10 cellular contexts compared by ENCODE assay signal in genomic region chr6:111757342-111757741, GRCh38.
DNase-seq lines count a peak whose midpoint lies in the region; ATAC-seq and TF ChIP-seq lines count a peak whose summit lies in the region.
"Had no signal": no experiment of that assay in that cellular context is flagged by ENCODE, and none has a peak within 500 bp of the region (broad histone marks: within the 10 kb centered on the region; RNA-seq: fewer than 3 reads in every experiment).

No MANE protein-coding gene starts in this region.

- H3K4me1 ChIP-seq in transverse colon, result peaks cover 0 to 47% (median 15%) of the 10 kb centered on the region in 4 donors

- TF ChIP-seq CTCF in transverse colon (IDR thresholded peaks at IDR 0.05), result no peak

- DNase-seq in activated naive CD4-positive, alpha-beta T cell treated with anti-CD3 and anti-CD28 coated beads, Interleukin-2, amount 10 ng/mL, durations not matched to agents 7 days and 5 days, result no peak
- DNase-seq in activated naive CD4-positive, alpha-beta T cell (lab: John Stamatoyannopoulos, UW), result no peak
- DNase-seq in activated naive CD4-positive, alpha-beta T cell treated with anti-CD3 and anti-CD28 coated beads, Interleukin-2, amount 50 U/mL, for 72 hours (ENCODE audit: low spot score in 2 of 2), result no peak
- DNase-seq in immature natural killer cell (peak; percentile 50 to 67 (median 60)), transverse colon (no peak), hypothalamus (lab: John Stamatoyannopoulos, UW) (no peak), NCI-H187 (lab: John Stamatoyannopoulos, UW) (no peak)
- DNase-seq: NCI-H524 had no signal

- H3K27me3 ChIP-seq in transverse colon, result no peaks in the 10 kb centered on the region
- H3K27me3 ChIP-seq: right atrium auricular region had no signal

- peak in 1 of 2 donors; percentile 42 for ATAC-seq in activated naive CD4-positive, alpha-beta T cell treated with anti-CD3 and anti-CD28 coated beads, Interleukin-2, amount 50 U/mL, for 72 hours
- no peak for ATAC-seq in activated CD4-positive, CD25-positive, alpha-beta regulatory T cell treated with anti-CD3 and anti-CD28 coated beads, Interleukin-2, amount 50 U/mL, for 24 hours

- H3K4me1 Mint-ChIP-seq in activated naive CD4-positive, alpha-beta T cell treated with anti-CD3 and anti-CD28 coated beads, Interleukin-2, amount 10 ng/mL, durations not matched to agents 7 days and 5 days, result peaks cover 92% of the 10 kb centered on the region
- H3K4me1 Mint-ChIP-seq in immature natural killer cell, result peaks cover 96 to 100% of the 10 kb centered on the region in 2 donors

- H3K36me3 Mint-ChIP-seq in activated naive CD4-positive, alpha-beta T cell treated with anti-CD3 and anti-CD28 coated beads, Interleukin-2, amount 10 ng/mL, durations not matched to agents 7 days and 5 days, result peaks cover 57% of the 10 kb centered on the region
- H3K36me3 Mint-ChIP-seq in activated naive CD4-positive, alpha-beta T cell treated with anti-CD3 and anti-CD28 coated beads, Interleukin-2, amount 50 U/mL, for 72 hours, result peaks cover 66 to 68% of the 10 kb centered on the region in 2 donors
- peaks cover 12 to 33% (median 31%) of the 10 kb centered on the region in 3 donors for H3K36me3 Mint-ChIP-seq in immature natural killer cell

- H3K27me3 Mint-ChIP-seq in activated naive CD4-positive, alpha-beta T cell treated with anti-CD3 and anti-CD28 coated beads, Interleukin-2, amount 10 ng/mL, durations not matched to agents 7 days and 5 days, result no peaks in the 10 kb centered on the region
- peaks cover 35 to 59% (median 49%) of the 10 kb centered on the region in 3 donors for H3K27me3 Mint-ChIP-seq in immature natural killer cell (ENCODE audit: low read depth in 3 of 3)

- in situ Hi-C loops in transverse colon (cut with MboI; ENCODE audit: low pct_ligation_motif_present in 1 of 4, low pct_unique_long_range_greater_than_20kb in 1 of 4, low sequenced_read_pairs in 3 of 4), result no loop called here

- CTCF ChIA-PET in activated naive CD4-positive, alpha-beta T cell treated with anti-CD3 and anti-CD28 coated beads, Interleukin-2, amount 10 ng/mL, durations not matched to agents 7 days and 5 days (lab: Charles Lee), result interaction anchor here (0.9 kb wide), 1 partner anchor 35 kb away, joined by 3 read pairs; no protein-coding TSS in a partner anchor

- no peaks in the 10 kb centered on the region for H3K9me3 ChIP-seq in transverse colon
- H3K9me3 ChIP-seq: right atrium auricular region had no signal

- no peak for TF ChIP-seq POLR2A in transverse colon (IDR thresholded peaks at IDR 0.05)

- no peak for TF ChIP-seq EP300 in transverse colon (IDR thresholded peaks at IDR 0.05; ENCODE audit: low read depth)

- H3K4me3 ChIP-seq in transverse colon, result no peak overlapping the region
- H3K4me3 ChIP-seq: right atrium auricular region had no signal

- WGBS in transverse colon (ENCODE audit: low coverage in 1 of 2), 2 donors, result 33 to 43% methylated on average over 1 of the region's 1 CpG

- H3K27ac ChIP-seq in transverse colon, result peak overlapping the region; percentile 22 to 87 (median 52)
- H3K27ac ChIP-seq: right atrium auricular region had no signal

- intact Hi-C loops in transverse colon (cut with DNase I; ENCODE audit: low total_unique reads), result no loop called here

- no peaks in the 10 kb centered on the region for H3K9me3 Mint-ChIP-seq in activated naive CD4-positive, alpha-beta T cell treated with anti-CD3 and anti-CD28 coated beads, Interleukin-2, amount 10 ng/mL, durations not matched to agents 7 days and 5 days
- peaks cover 0 to 2% of the 10 kb centered on the region in 2 donors for H3K9me3 Mint-ChIP-seq in activated naive CD4-positive, alpha-beta T cell treated with anti-CD3 and anti-CD28 coated beads, Interleukin-2, amount 50 U/mL, for 72 hours
- no peaks in the 10 kb centered on the region for H3K9me3 Mint-ChIP-seq in immature natural killer cell

- H3K4me3 Mint-ChIP-seq in activated naive CD4-positive, alpha-beta T cell treated with anti-CD3 and anti-CD28 coated beads, Interleukin-2, amount 10 ng/mL, durations not matched to agents 7 days and 5 days, result peak overlapping the region; percentile 46
- H3K4me3 Mint-ChIP-seq in immature natural killer cell, result peak overlapping the region; percentile 87 to 95 (median 90)

- no peaks in the 10 kb centered on the region for H3K36me3 ChIP-seq in transverse colon
- H3K36me3 ChIP-seq: right atrium auricular region had no signal

- peak overlapping the region; percentile 97 for H3K27ac Mint-ChIP-seq in activated naive CD4-positive, alpha-beta T cell treated with anti-CD3 and anti-CD28 coated beads, Interleukin-2, amount 10 ng/mL, durations not matched to agents 7 days and 5 days
- peak overlapping the region; percentile 98 to 99 for H3K27ac Mint-ChIP-seq in activated naive CD4-positive, alpha-beta T cell treated with anti-CD3 and anti-CD28 coated beads, Interleukin-2, amount 50 U/mL, for 72 hours
- H3K27ac Mint-ChIP-seq in immature natural killer cell, result peak overlapping the region; percentile 100

Comparison
In these comparisons a context has a peak if more than half of its experiments do, and no peak if none do; other contexts are left out.
1. DNase-seq: peak in immature natural killer cell (3 of 3); none in activated naive CD4-positive, alpha-beta T cell treated with anti-CD3 and anti-CD28 coated beads, Interleukin-2, amount 10 ng/mL, durations not matched to agents 7 days and 5 days (single experiment), activated naive CD4-positive, alpha-beta T cell (0 of 4), activated naive CD4-positive, alpha-beta T cell treated with anti-CD3 and anti-CD28 coated beads, Interleukin-2, amount 50 U/mL, for 72 hours (0 of 2), transverse colon (single experiment), hypothalamus (0 of 51) and NCI-H187 (0 of 2).
2. Peak in every context shown above with its lines, with median percentiles within 50 percentile points of each other: H3K27ac Mint-ChIP-seq.